In the genomic region with DNA sequence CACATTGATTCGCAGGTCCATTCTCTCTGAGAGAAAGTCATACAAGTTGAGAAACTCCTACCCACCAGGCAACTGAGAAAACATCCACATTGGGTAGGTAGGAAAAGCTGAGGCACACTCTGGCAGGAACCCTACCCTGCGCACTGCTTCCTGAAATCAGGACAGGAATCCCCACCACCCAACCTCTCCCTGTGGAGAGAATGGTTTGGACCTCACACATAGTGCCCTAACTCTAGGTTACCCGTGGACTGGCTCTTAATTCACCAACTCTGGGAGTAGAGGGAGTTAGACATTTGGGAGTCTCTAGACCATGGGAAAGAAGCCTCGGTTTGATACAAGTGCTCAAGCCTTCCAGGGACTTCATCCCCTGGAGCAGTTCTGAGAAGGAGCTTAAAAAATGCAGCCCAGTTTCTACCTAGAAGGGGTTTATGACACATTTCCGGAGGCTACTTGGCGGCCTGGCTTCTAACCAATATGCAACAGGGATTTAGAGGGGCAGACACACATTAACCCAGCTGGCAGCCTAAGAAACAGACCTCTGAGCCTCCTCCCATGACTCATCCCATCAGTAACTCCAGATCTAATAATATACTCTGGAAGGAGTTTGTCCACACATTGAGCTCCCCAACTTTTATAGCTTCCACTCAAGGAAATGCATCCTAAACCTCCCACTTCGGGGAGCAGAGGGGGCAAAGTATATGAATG, we compare ENCODE assay signal across 15 cellular contexts.
A peak's percentile ranks its signal among the peaks of the same experiment; 100 is the strongest.
DNase-seq lines count a peak whose midpoint lies in the region; ATAC-seq and TF ChIP-seq lines count a peak whose summit lies in the region.
"Had no signal": no experiment of that assay in that cellular context is flagged by ENCODE, and none has a peak within 500 bp of the region (broad histone marks: within the 10 kb centered on the region; RNA-seq: fewer than 3 reads in every experiment).

No MANE protein-coding gene starts in this region.

- no peaks in the 10 kb centered on the region for H3K4me1 Mint-ChIP-seq in CD4-positive, alpha-beta T cell (ENCODE audit: low read depth)
- H3K4me1 Mint-ChIP-seq in activated CD4-positive, alpha-beta T cell treated with anti-CD3 and anti-CD28 coated beads, Interleukin-2, amount 10 ng/mL, durations not matched to agents 24 days and 14 days = no peaks in the 10 kb centered on the region
- H3K4me1 Mint-ChIP-seq: activated naive CD4-positive, alpha-beta T cell treated with anti-CD3 and anti-CD28 coated beads, Interleukin-2, amount 10 ng/mL, durations not matched to agents 7 days and 5 days; stimulated activated memory B cell treated with anti-CD40 and anti-IgM and Interleukin-4, amounts not matched to agents 10 μg/mL and 1 μg/mL and 100 μg/mL, for 72 hours had no signal

- peak overlapping the region; percentile 62 for H3K27ac ChIP-seq in SJSA1
- H3K27ac ChIP-seq in CD4-positive, alpha-beta T cell (ENCODE audit: low read depth, low read length) = no peak overlapping the region
- H3K27ac ChIP-seq: KMS-11 had no signal

- no peaks in the 10 kb centered on the region for H3K27me3 ChIP-seq in SJSA1 (replicated peaks)
- no peaks in the 10 kb centered on the region for H3K27me3 ChIP-seq in CD4-positive, alpha-beta T cell (ENCODE audit: control insufficient read depth, insufficient read depth, low read length)

- DNase-seq in A172 (ENCODE audit: low spot score) (peak; percentile 98), HCEC 1CT (peak; percentile 98), SJSA1 (ENCODE audit: low read depth in 1 of 2, low spot score in 2 of 2) (peak; percentile 61 to 72), fibroblast of villous mesenchyme (ENCODE audit: low read depth) (peak; percentile 89), GM10266 (ENCODE audit: extremely low spot score) (no peak)
- DNase-seq in CD4-positive, alpha-beta T cell = no peak
- DNase-seq in activated CD4-positive, alpha-beta T cell treated with anti-CD3 and anti-CD28 coated beads, Interleukin-2, amount 10 ng/mL, durations not matched to agents 24 days and 14 days = no peak
- DNase-seq: activated CD4-positive, alpha-beta memory T cell treated with anti-CD3 and anti-CD28 coated beads for 36 hours; activated naive CD4-positive, alpha-beta T cell treated with anti-CD3 and anti-CD28 coated beads, Interleukin-2, amount 10 ng/mL, durations not matched to agents 7 days and 5 days; GDM1; NCI-H526; SW 1271 had no signal

- H3K36me3 Mint-ChIP-seq in CD4-positive, alpha-beta T cell (ENCODE audit: low read depth) = no peaks in the 10 kb centered on the region
- H3K36me3 Mint-ChIP-seq in activated CD4-positive, alpha-beta T cell treated with anti-CD3 and anti-CD28 coated beads, Interleukin-2, amount 10 ng/mL, durations not matched to agents 24 days and 14 days (ENCODE audit: low read depth) = no peaks in the 10 kb centered on the region
- H3K36me3 Mint-ChIP-seq: activated naive CD4-positive, alpha-beta T cell treated with anti-CD3 and anti-CD28 coated beads, Interleukin-2, amount 10 ng/mL, durations not matched to agents 7 days and 5 days had no signal

- no peak for TF ChIP-seq CTCF in fibroblast of villous mesenchyme (IDR thresholded peaks at IDR 0.05; ENCODE audit: insufficient read depth, low read depth, low read length)
- no peak for TF ChIP-seq CTCF in CD4-positive, alpha-beta T cell (IDR thresholded peaks at IDR 0.05)
- TF ChIP-seq CTCF in GM10266 (IDR thresholded peaks at IDR 0.05; ENCODE audit: control insufficient read depth, insufficient read depth, low read depth, missing control alignments) = no peak

- H3K4me1 ChIP-seq in SJSA1 (replicated peaks) = peaks cover 13% of the 10 kb centered on the region

- no peak overlapping the region for H3K27ac Mint-ChIP-seq in CD4-positive, alpha-beta T cell
- H3K27ac Mint-ChIP-seq in activated CD4-positive, alpha-beta T cell treated with anti-CD3 and anti-CD28 coated beads, Interleukin-2, amount 10 ng/mL, durations not matched to agents 24 days and 14 days = no peak overlapping the region
- H3K27ac Mint-ChIP-seq: activated CD4-positive, alpha-beta memory T cell treated with anti-CD3 and anti-CD28 coated beads for 36 hours; activated naive CD4-positive, alpha-beta T cell treated with anti-CD3 and anti-CD28 coated beads, Interleukin-2, amount 10 ng/mL, durations not matched to agents 7 days and 5 days; stimulated activated memory B cell treated with anti-CD40 and anti-IgM and Interleukin-4, amounts not matched to agents 10 μg/mL and 1 μg/mL and 100 μg/mL, for 72 hours had no signal

- no peaks in the 10 kb centered on the region for H3K36me3 ChIP-seq in SJSA1

- POLR2A ChIA-PET in CD4-positive, alpha-beta T cell (lab: Charles Lee) = no interaction called here

- no peak for ATAC-seq in CD4-positive, alpha-beta T cell (ENCODE audit: poor library complexity)
- no peak for ATAC-seq in HG03175 (IDR thresholded peaks at IDR 0.05; ENCODE audit: unreplicated experiment)
- ATAC-seq: stimulated activated memory B cell treated with anti-CD40 and anti-IgM and Interleukin-4, amounts not matched to agents 10 μg/mL and 1 μg/mL and 100 μg/mL, for 72 hours had no signal

- H3K27me3 Mint-ChIP-seq in CD4-positive, alpha-beta T cell = no peaks in the 10 kb centered on the region
- no peaks in the 10 kb centered on the region for H3K27me3 Mint-ChIP-seq in activated CD4-positive, alpha-beta T cell treated with anti-CD3 and anti-CD28 coated beads, Interleukin-2, amount 10 ng/mL, durations not matched to agents 24 days and 14 days
- H3K27me3 Mint-ChIP-seq: activated CD4-positive, alpha-beta memory T cell treated with anti-CD3 and anti-CD28 coated beads for 36 hours; activated naive CD4-positive, alpha-beta T cell treated with anti-CD3 and anti-CD28 coated beads, Interleukin-2, amount 10 ng/mL, durations not matched to agents 7 days and 5 days; stimulated activated memory B cell treated with anti-CD40 and anti-IgM and Interleukin-4, amounts not matched to agents 10 μg/mL and 1 μg/mL and 100 μg/mL, for 72 hours had no signal

- peaks cover 2% of the 10 kb centered on the region for H3K9me3 Mint-ChIP-seq in CD4-positive, alpha-beta T cell
- H3K9me3 Mint-ChIP-seq in activated CD4-positive, alpha-beta T cell treated with anti-CD3 and anti-CD28 coated beads, Interleukin-2, amount 10 ng/mL, durations not matched to agents 24 days and 14 days = peaks cover 5% of the 10 kb centered on the region
- H3K9me3 Mint-ChIP-seq: activated naive CD4-positive, alpha-beta T cell treated with anti-CD3 and anti-CD28 coated beads, Interleukin-2, amount 10 ng/mL, durations not matched to agents 7 days and 5 days had no signal

- H3K9me3 ChIP-seq in SJSA1 (replicated peaks) = no peaks in the 10 kb centered on the region
- no peaks in the 10 kb centered on the region for H3K9me3 ChIP-seq in CD4-positive, alpha-beta T cell (ENCODE audit: control insufficient read depth, low read length)

- no peak overlapping the region for H3K4me3 Mint-ChIP-seq in CD4-positive, alpha-beta T cell
- no peak overlapping the region for H3K4me3 Mint-ChIP-seq in activated CD4-positive, alpha-beta T cell treated with anti-CD3 and anti-CD28 coated beads, Interleukin-2, amount 10 ng/mL, durations not matched to agents 24 days and 14 days
- H3K4me3 Mint-ChIP-seq: activated CD4-positive, alpha-beta memory T cell treated with anti-CD3 and anti-CD28 coated beads for 36 hours; activated naive CD4-positive, alpha-beta T cell treated with anti-CD3 and anti-CD28 coated beads, Interleukin-2, amount 10 ng/mL, durations not matched to agents 7 days and 5 days; stimulated activated memory B cell treated with anti-CD40 and anti-IgM and Interleukin-4, amounts not matched to agents 10 μg/mL and 1 μg/mL and 100 μg/mL, for 72 hours had no signal

- CTCF ChIA-PET in CD4-positive, alpha-beta T cell (lab: Charles Lee) = interaction anchor here (1.3 kb wide), 1 partner anchor 22 kb away, joined by 3 read pairs; no protein-coding TSS in a partner anchor

- intact Hi-C loops in CD4-positive, alpha-beta T cell (cut with DNase I, micrococcal nuclease) = no loop called here
- intact Hi-C loops in activated CD4-positive, alpha-beta T cell treated with anti-CD3 and anti-CD28 coated beads, Interleukin-2, amount 10 ng/mL, durations not matched to agents 24 days and 14 days (cut with micrococcal nuclease) = no loop called here

- no peak overlapping the region for H3K4me3 ChIP-seq in SJSA1
- H3K4me3 ChIP-seq in fibroblast of villous mesenchyme (ENCODE audit: low read depth, low read length) = no peak overlapping the region

Comparison
In these comparisons a context has a peak if more than half of its experiments do, and no peak if none do; other contexts are left out.
1. DNase-seq: peak in A172 (single experiment), HCEC 1CT (single experiment), SJSA1 (2 of 2) and fibroblast of villous mesenchyme (single experiment); none in CD4-positive, alpha-beta T cell (0 of 10), GM10266 (single experiment) and activated CD4-positive, alpha-beta T cell treated with anti-CD3 and anti-CD28 coated beads, Interleukin-2, amount 10 ng/mL, durations not matched to agents 24 days and 14 days (single experiment).